21 cellular contexts compared by ENCODE assay signal in genomic region chr2:233563663-233564430, GRCh38. TPM values are rescaled to one million over a fixed set of nuclear protein-coding genes. Genes with fewer than 3 reads are reported as not detected.
A peak's percentile ranks its signal among the peaks of the same experiment; 100 is the strongest.
DNase-seq lines count a peak whose midpoint lies in the region; ATAC-seq, FAIRE-seq and TF ChIP-seq lines count a peak whose summit lies in the region.
"Had no signal": no experiment of that assay in that cellular context is flagged by ENCODE, and none has a peak within 500 bp of the region (broad histone marks: within the 10 kb centered on the region; RNA-seq: fewer than 3 reads in every experiment).

No MANE protein-coding gene starts in this region.

- TF ChIP-seq CTCF in mammary epithelial cell (conservative IDR thresholded peaks at IDR 0.05 in 1 of 2, IDR thresholded peaks at IDR 0.05 in 1 of 2; ENCODE audit: extremely low read depth in 1 of 2, insufficient read depth in 1 of 2, low read depth in 1 of 2, low read length in 2 of 2) (no peak), breast epithelium (IDR thresholded peaks at IDR 0.05) (no peak), keratinocyte (optimal IDR thresholded peaks at IDR 0.05 in 1 of 3, IDR thresholded peaks at IDR 0.05 in 1 of 3, conservative IDR thresholded peaks at IDR 0.05 in 1 of 3; ENCODE audit: extremely low read depth in 1 of 3, insufficient read depth in 2 of 3, low read length in 3 of 3) (no peak)

- no peak for ATAC-seq in activated CD4-positive, alpha-beta T cell treated with anti-CD3 and anti-CD28 coated beads for 36 hours
- ATAC-seq in sciatic nerve = no peak
- ATAC-seq: left cardiac atrium, T-cell had no signal

- H3K9me3 ChIP-seq in mammary epithelial cell (replicated peaks; ENCODE audit: insufficient read depth, low read length) = no peaks in the 10 kb centered on the region
- H3K9me3 ChIP-seq in breast epithelium = no peaks in the 10 kb centered on the region
- no peaks in the 10 kb centered on the region for H3K9me3 ChIP-seq in keratinocyte (ENCODE audit: control insufficient read depth, low read depth, low read length)
- H3K9me3 ChIP-seq: adrenal gland, colonic mucosa, upper lobe of left lung had no signal

- peaks cover 2% of the 10 kb centered on the region for H3K36me3 Mint-ChIP-seq in activated CD4-positive, alpha-beta T cell treated with anti-CD3 and anti-CD28 coated beads for 36 hours (ENCODE audit: low read depth)

- no peaks in the 10 kb centered on the region for H3K27me3 Mint-ChIP-seq in activated CD4-positive, alpha-beta T cell treated with anti-CD3 and anti-CD28 coated beads for 36 hours
- H3K27me3 Mint-ChIP-seq: T-cell had no signal

- no peaks in the 10 kb centered on the region for H3K9me1 ChIP-seq in keratinocyte (ENCODE audit: control insufficient read depth, extremely low read depth, insufficient read depth, low read length)

- H4K20me1 ChIP-seq in mammary epithelial cell (ENCODE audit: insufficient read depth, low read length) (no peaks in the 10 kb centered on the region), keratinocyte (ENCODE audit: control insufficient read depth, extremely low read depth, insufficient read depth, low read length) (no peaks in the 10 kb centered on the region)

- WGBS in mammary epithelial cell (ENCODE audit: low coverage, missing lambda C conversion rate) = 96% methylated on average over 8 of the region's 8 CpGs

- in situ Hi-C loops in mammary epithelial cell (cut with MboI; ENCODE audit: low sequenced_read_pairs in 2 of 2) = no loop called here

- POLR2A ChIA-PET in activated CD4-positive, alpha-beta T cell treated with anti-CD3 and anti-CD28 coated beads for 36 hours (lab: Charles Lee) = no interaction called here

- no peak overlapping the region for H3K4me3 Mint-ChIP-seq in activated CD4-positive, alpha-beta T cell treated with anti-CD3 and anti-CD28 coated beads for 36 hours
- H3K4me3 Mint-ChIP-seq: T-cell had no signal

- no TSS peak for BruUV-seq in mammary epithelial cell (replicated peaks; lab: Mats Ljungman, UMichigan)

- H3K9me3 Mint-ChIP-seq in activated CD4-positive, alpha-beta T cell treated with anti-CD3 and anti-CD28 coated beads for 36 hours (ENCODE audit: low read depth) = no peaks in the 10 kb centered on the region
- H3K9me3 Mint-ChIP-seq: T-cell had no signal

- no peak overlapping the region for H3K4me3 ChIP-seq in mammary epithelial cell (replicated peaks in 1 of 3; ENCODE audit: insufficient read depth in 1 of 3, low read depth in 2 of 3, low read length in 3 of 3)
- no peak overlapping the region for H3K4me3 ChIP-seq in breast epithelium
- no peak overlapping the region for H3K4me3 ChIP-seq in keratinocyte (ENCODE audit: control insufficient read depth in 2 of 3, extremely low read depth in 1 of 3, insufficient read depth in 2 of 3, low read depth in 1 of 3, low read length in 3 of 3)
- H3K4me3 ChIP-seq: adrenal gland, colonic mucosa, upper lobe of left lung had no signal

- peaks cover 23% of the 10 kb centered on the region for H3K79me2 ChIP-seq in mammary epithelial cell (ENCODE audit: insufficient read depth, low read length)
- peaks cover 13% of the 10 kb centered on the region for H3K79me2 ChIP-seq in keratinocyte (ENCODE audit: control insufficient read depth, insufficient read depth, low read length)

- CTCF ChIA-PET in mammary epithelial cell (lab: Charles Lee; ENCODE audit: low non-redundant PET) = no interaction called here
- CTCF ChIA-PET in activated CD4-positive, alpha-beta T cell treated with anti-CD3 and anti-CD28 coated beads for 36 hours (lab: Charles Lee) = interaction anchor here (1.3 kb wide), 1 partner anchor 981 kb away, joined by 5 read pairs; no protein-coding TSS in a partner anchor

- FAIRE-seq in keratinocyte (lab: Jason Lieb, UNC) = peak; percentile 13

- intact Hi-C loops in mammary epithelial cell (cut with micrococcal nuclease) = no loop called here
- intact Hi-C loops in breast epithelium (cut with DNase I; ENCODE audit: low total_unique reads) = no loop called here
- intact Hi-C loops in activated CD4-positive, alpha-beta T cell treated with anti-CD3 and anti-CD28 coated beads for 36 hours (cut with DNase I, micrococcal nuclease) = no loop called here
- intact Hi-C loops in sciatic nerve (cut with DNase I) = no loop called here

- peak overlapping the region; percentile 0 for H3K4me2 ChIP-seq in mammary epithelial cell (ENCODE audit: insufficient read depth, low read depth, low read length)
- peak overlapping the region; percentile 34 for H3K4me2 ChIP-seq in keratinocyte (ENCODE audit: control insufficient read depth, extremely low read depth, insufficient read depth, low read depth, low read length)

- H3K27ac Mint-ChIP-seq in activated CD4-positive, alpha-beta T cell treated with anti-CD3 and anti-CD28 coated beads for 36 hours = no peak overlapping the region
- H3K27ac Mint-ChIP-seq: T-cell had no signal

- H3K27me3 ChIP-seq in mammary epithelial cell (ENCODE audit: insufficient read depth, low read length) (no peaks in the 10 kb centered on the region), breast epithelium (no peaks in the 10 kb centered on the region), keratinocyte (ENCODE audit: control insufficient read depth, extremely low read depth, insufficient read depth, low read length) (no peaks in the 10 kb centered on the region)
- H3K27me3 ChIP-seq: adrenal gland, colonic mucosa, upper lobe of left lung had no signal

- DNase-seq in mammary epithelial cell = no peak
- no peak for DNase-seq in breast epithelium (ENCODE audit: low spot score in 2 of 2)
- DNase-seq in SIG-M5 (lab: John Stamatoyannopoulos, UW) = peak; percentile 37
- no peak for DNase-seq in keratinocyte (ENCODE audit: low read depth, low spot score)
- DNase-seq in activated CD4-positive, alpha-beta T cell treated with anti-CD3 and anti-CD28 coated beads for 36 hours = no peak
- no peak for DNase-seq in germinal center (ENCODE audit: low spot score)
- DNase-seq in activated effector memory CD4-positive, alpha-beta T cell treated with anti-CD3 and anti-CD28 coated beads, Interleukin-2, amount 50 U/mL, for 16 hours = no peak
- no peak for DNase-seq in sciatic nerve (ENCODE audit: low spot score)
- DNase-seq: activated T-cell treated with anti-CD3 and anti-CD28 coated beads, Interleukin-2, amount 50 U/mL, for 1 hour; colonic mucosa; COR-L47; left cardiac atrium; NCI-H1436; NCI-H345; PC-9; retina; stimulated activated CD4-positive, alpha-beta T cell treated with anti-CD3 and anti-CD28 coated beads, Interleukin-2, amount 100 ng/mL, for 48 hours; T-cell had no signal

- H3K36me3 ChIP-seq in mammary epithelial cell (ENCODE audit: insufficient read depth, low read length) = peaks cover 7% of the 10 kb centered on the region
- no peaks in the 10 kb centered on the region for H3K36me3 ChIP-seq in breast epithelium
- H3K36me3 ChIP-seq in keratinocyte (ENCODE audit: control insufficient read depth in 2 of 2, extremely low read depth in 1 of 2, insufficient read depth in 2 of 2, low read length in 2 of 2) = peaks cover 1 to 4% of the 10 kb centered on the region in 2 experiments

- H3K9ac ChIP-seq in mammary epithelial cell (ENCODE audit: insufficient read depth, low read length) (no peak overlapping the region), keratinocyte (ENCODE audit: control insufficient read depth, extremely low read depth, insufficient read depth, low read length) (no peak overlapping the region)

- H2AFZ ChIP-seq in mammary epithelial cell (ENCODE audit: low read depth, low read length) = no peak overlapping the region
- no peak overlapping the region for H2AFZ ChIP-seq in keratinocyte (ENCODE audit: control insufficient read depth, low read length)
- H2AFZ ChIP-seq: PC-9 had no signal

- dilution Hi-C loops in mammary epithelial cell (cut with HindIII; ENCODE audit: low sequenced_read_pairs) = no loop called here
- dilution Hi-C loops in keratinocyte (cut with MboI; ENCODE audit: extremely low pct_ligation_motif_present, low sequenced_read_pairs) = no loop called here

- peaks cover 6% of the 10 kb centered on the region for H3K4me1 Mint-ChIP-seq in activated CD4-positive, alpha-beta T cell treated with anti-CD3 and anti-CD28 coated beads for 36 hours

- H3K27ac ChIP-seq in mammary epithelial cell (ENCODE audit: insufficient read depth, low read depth, low read length) (no peak overlapping the region), breast epithelium (no peak overlapping the region), keratinocyte (ENCODE audit: control insufficient read depth, insufficient read depth, low read length) (no peak overlapping the region)
- H3K27ac ChIP-seq: adrenal gland, colonic mucosa, PC-9, upper lobe of left lung had no signal

- peaks cover 7% of the 10 kb centered on the region for H3K4me1 ChIP-seq in mammary epithelial cell (ENCODE audit: insufficient read depth, low read length)
- H3K4me1 ChIP-seq in breast epithelium = no peaks in the 10 kb centered on the region
- peaks cover 12% of the 10 kb centered on the region for H3K4me1 ChIP-seq in keratinocyte (ENCODE audit: control insufficient read depth, extremely low read depth, insufficient read depth, low read length)
- H3K4me1 ChIP-seq: colonic mucosa had no signal

- TF ChIP-seq POLR2A in breast epithelium (IDR thresholded peaks at IDR 0.05) = no peak

RNA-seq across cellular contexts. Expression of gene USP40, which starts 2.7 kb away (rescaled TPM):
- total RNA-seq in mammary epithelial cell = 10 to 100 TPM; 36.0 to 64.9 TPM
- 28.2 TPM for polyA plus RNA-seq in mammary epithelial cell
- polyA minus RNA-seq in mammary epithelial cell = 45.2 TPM
- 10 to 100 TPM; 29.2 to 53.4 (median 35.2) TPM for total RNA-seq in breast epithelium
- 30.6 to 44.1 TPM (median 37.3 TPM) in 3 replicates for polyA plus RNA-seq in keratinocyte
- 31.2 TPM for polyA plus RNA-seq in keratinocyte (2011; ENCODE audit: low read depth)
- 34.5 and 38.4 TPM in 2 replicates for polyA plus RNA-seq in keratinocyte (2011; cell fraction: cytosol; rRNA removed)
- polyA plus RNA-seq in keratinocyte (2011; cell fraction: nucleus; rRNA removed) = 78.4 and 98.0 TPM in 2 replicates
- 14.0 and 30.3 TPM in 2 replicates for polyA plus RNA-seq in keratinocyte (2012; ENCODE audit: low replicate concordance)
- 52.2 to 68.8 TPM (median 53.0 TPM) in 3 replicates for polyA minus RNA-seq in keratinocyte
- 31.3 TPM for polyA minus RNA-seq in keratinocyte (2011; cell fraction: cytosol; rRNA and poly(A)+ RNA removed)
- polyA minus RNA-seq in keratinocyte (2011; cell fraction: nucleus; rRNA and poly(A)+ RNA removed) = 36.2 and 77.2 TPM in 2 replicates
- 10 to 100 TPM; 12.0 to 12.9 TPM for total RNA-seq in activated CD4-positive, alpha-beta T cell treated with anti-CD3 and anti-CD28 coated beads for 36 hours
- total RNA-seq in sciatic nerve = 61.0 TPM

RNA-seq across cellular contexts. Expression of gene UGT1A8, which starts 53.6 kb away (rescaled TPM):
- total RNA-seq in mammary epithelial cell (under 1 TPM in 1 of 2 donors, not detected in 1; under 0.01 TPM), breast epithelium (not detected), sciatic nerve (not detected)
- polyA plus RNA-seq in mammary epithelial cell (not detected), keratinocyte (0.41 to 0.64 TPM (median 0.63 TPM) in 3 replicates)
- polyA minus RNA-seq in mammary epithelial cell (not detected), keratinocyte (0.26 TPM in 1 of 3 replicates, not detected in the others)
- polyA plus RNA-seq in keratinocyte (2011; ENCODE audit: low read depth) = not detected
- polyA plus RNA-seq in keratinocyte (2011; cell fraction: cytosol; rRNA removed) = 0.45 and 1.3 TPM in 2 replicates
- 0.16 and 0.19 TPM in 2 replicates for polyA plus RNA-seq in keratinocyte (2011; cell fraction: nucleus; rRNA removed)
- 0.29 and 0.51 TPM in 2 replicates for polyA plus RNA-seq in keratinocyte (2012; ENCODE audit: low replicate concordance)
- not detected for polyA minus RNA-seq in keratinocyte (2011; cell fraction: cytosol; rRNA and poly(A)+ RNA removed)
- 0.31 TPM in 1 of 2 replicates, not detected in the other for polyA minus RNA-seq in keratinocyte (2011; cell fraction: nucleus; rRNA and poly(A)+ RNA removed)
- not detected for total RNA-seq in activated CD4-positive, alpha-beta T cell treated with anti-CD3 and anti-CD28 coated beads for 36 hours
- total RNA-seq: adrenal gland, epithelial cell of proximal tubule, left cardiac atrium, T-cell, upper lobe of left lung had no signal
